In genomic region chr12:122527478-122527944, GRCh38 we compare ENCODE assay signal across 9 cellular contexts. TPM values are rescaled to one million over a fixed set of nuclear protein-coding genes. Genes with fewer than 3 reads are reported as not detected.
DNase-seq lines count a peak whose midpoint lies in the region; ATAC-seq, FAIRE-seq and TF ChIP-seq lines count a peak whose summit lies in the region.
"Had no signal": no experiment of that assay in that cellular context is flagged by ENCODE, and none has a peak within 500 bp of the region (broad histone marks: within the 10 kb centered on the region; RNA-seq: fewer than 3 reads in every experiment).

No MANE protein-coding gene starts in this region.

- no peaks in the 10 kb centered on the region for H3K4me1 ChIP-seq in SJCRH30
- H3K4me1 ChIP-seq in effector memory CD4-positive, alpha-beta T cell (ENCODE audit: control insufficient read depth, insufficient read depth, low read length, poor library complexity, severe bottlenecking), result peaks cover 29% of the 10 kb centered on the region

- H3K27ac Mint-ChIP-seq in naive B cell (no peak overlapping the region), T-helper 17 cell (no peak overlapping the region)
- H3K27ac Mint-ChIP-seq in stimulated activated naive B cell treated with anti-CD40 and anti-IgM and Interleukin-4, amounts not matched to agents 10 μg/mL and 1 μg/mL and 100 μg/mL, for 72 hours, result no peak overlapping the region

- H3K36me3 Mint-ChIP-seq in naive B cell (no peaks in the 10 kb centered on the region), T-helper 17 cell (ENCODE audit: low read depth) (no peaks in the 10 kb centered on the region)
- H3K36me3 Mint-ChIP-seq in stimulated activated naive B cell treated with anti-CD40 and anti-IgM and Interleukin-4, amounts not matched to agents 10 μg/mL and 1 μg/mL and 100 μg/mL, for 72 hours, result peaks cover 9 to 22% of the 10 kb centered on the region in 2 donors

- H3K9me3 ChIP-seq in SJCRH30 (replicated peaks) (no peaks in the 10 kb centered on the region), T-helper 17 cell (ENCODE audit: control insufficient read depth, low read length, poor library complexity, severe bottlenecking) (no peaks in the 10 kb centered on the region)
- no peaks in the 10 kb centered on the region for H3K9me3 ChIP-seq in effector memory CD4-positive, alpha-beta T cell (ENCODE audit: control insufficient read depth, low read length)

- H3K4me3 Mint-ChIP-seq in naive B cell (no peak overlapping the region), T-helper 17 cell (no peak overlapping the region)
- no peak overlapping the region for H3K4me3 Mint-ChIP-seq in stimulated activated naive B cell treated with anti-CD40 and anti-IgM and Interleukin-4, amounts not matched to agents 10 μg/mL and 1 μg/mL and 100 μg/mL, for 72 hours
- H3K4me3 Mint-ChIP-seq: neural crest cell had no signal

- ATAC-seq in naive B cell (ENCODE audit: low read depth in 2 of 2) (peak in 1 of 2 donors; percentile 3), T-helper 17 cell (no peak), GM18520 (IDR thresholded peaks at IDR 0.05; ENCODE audit: unreplicated experiment) (no peak)
- ATAC-seq in stimulated activated naive B cell treated with anti-CD40 and anti-IgM and Interleukin-4, amounts not matched to agents 10 μg/mL and 1 μg/mL and 100 μg/mL, for 72 hours (replicated peaks), result no peak

- no peaks in the 10 kb centered on the region for H3K27me3 Mint-ChIP-seq in naive B cell
- H3K27me3 Mint-ChIP-seq in T-helper 17 cell, result no peaks in the 10 kb centered on the region
- H3K27me3 Mint-ChIP-seq in stimulated activated naive B cell treated with anti-CD40 and anti-IgM and Interleukin-4, amounts not matched to agents 10 μg/mL and 1 μg/mL and 100 μg/mL, for 72 hours, result no peaks in the 10 kb centered on the region

- peak; percentile 78 for FAIRE-seq in H54 (lab: Jason Lieb, UNC)

- no peaks in the 10 kb centered on the region for H3K27me3 ChIP-seq in SJCRH30
- H3K27me3 ChIP-seq in effector memory CD4-positive, alpha-beta T cell (replicated peaks; ENCODE audit: control insufficient read depth, insufficient read depth, low read length, poor library complexity, severe bottlenecking), result no peaks in the 10 kb centered on the region

- peaks cover 11 to 28% (median 22%) of the 10 kb centered on the region in 3 donors for H3K4me1 Mint-ChIP-seq in naive B cell
- peaks cover 17% of the 10 kb centered on the region for H3K4me1 Mint-ChIP-seq in T-helper 17 cell
- peaks cover 16 to 26% of the 10 kb centered on the region in 2 donors for H3K4me1 Mint-ChIP-seq in stimulated activated naive B cell treated with anti-CD40 and anti-IgM and Interleukin-4, amounts not matched to agents 10 μg/mL and 1 μg/mL and 100 μg/mL, for 72 hours

- H3K4me3 ChIP-seq in SJCRH30, result peak overlapping the region; percentile 88
- H3K4me3 ChIP-seq in effector memory CD4-positive, alpha-beta T cell (ENCODE audit: insufficient read depth, low read depth, low read length, poor library complexity, severe bottlenecking), result peak overlapping the region; percentile 62

- no peaks in the 10 kb centered on the region for H3K9me3 Mint-ChIP-seq in naive B cell
- no peaks in the 10 kb centered on the region for H3K9me3 Mint-ChIP-seq in stimulated activated naive B cell treated with anti-CD40 and anti-IgM and Interleukin-4, amounts not matched to agents 10 μg/mL and 1 μg/mL and 100 μg/mL, for 72 hours
- H3K9me3 Mint-ChIP-seq: neural crest cell had no signal

- peak; percentile 29 for DNase-seq in AG20443 (ENCODE audit: low spot score)
- no peak for DNase-seq in H54 (ENCODE audit: insufficient read length, low spot score)
- peak; percentile 27 to 53 for DNase-seq in SJCRH30
- no peak for DNase-seq in effector memory CD4-positive, alpha-beta T cell
- peak; percentile 21 for DNase-seq in naive B cell
- DNase-seq in T-helper 17 cell, result no peak
- DNase-seq in stimulated activated naive B cell treated with anti-CD40 and anti-IgM and Interleukin-4, amounts not matched to agents 10 μg/mL and 1 μg/mL and 100 μg/mL, for 72 hours, result no peak

- peak; percentile 16; the same call in 1 of the 2 replicates for TF ChIP-seq POLR2A in H54 (IDR thresholded peaks at IDR 0.05; ENCODE audit: low read depth, low read length)

- peaks cover 45% of the 10 kb centered on the region for H3K36me3 ChIP-seq in SJCRH30
- peaks cover 9% of the 10 kb centered on the region for H3K36me3 ChIP-seq in effector memory CD4-positive, alpha-beta T cell (ENCODE audit: control insufficient read depth, insufficient read depth, low read length)

- peak overlapping the region; percentile 99 for H3K27ac ChIP-seq in SJCRH30
- peak overlapping the region; percentile 63 for H3K27ac ChIP-seq in effector memory CD4-positive, alpha-beta T cell (ENCODE audit: insufficient read depth, low read length, poor library complexity, severe bottlenecking)

RNA-seq across cellular contexts. Expression of gene KNTC1, which starts 0.5 kb away (rescaled TPM):
- 63.3 and 75.4 TPM in 2 replicates for total RNA-seq in SJCRH30 (2014; rRNA removed; shearing (Covaris generic))
- 1 to 10 TPM in 5 of 6 donors, not detected in 1; 2.1 to 6.3 (median 3.7) TPM for polyA plus RNA-seq in naive B cell (ENCODE audit: low read depth in 6 of 6)
- 10 to 100 TPM; 24.1 to 25.1 TPM for total RNA-seq in T-helper 17 cell

RNA-seq across cellular contexts. Expression of gene RSRC2, which starts 0.8 kb away (rescaled TPM):
- total RNA-seq in SJCRH30 (2014; rRNA removed; shearing (Covaris generic)), result 66.3 and 88.0 TPM in 2 replicates
- 10 to 100 TPM in 5 of 6 donors, 1 to 10 TPM in 1; 9.4 to 63.8 (median 30.3) TPM for polyA plus RNA-seq in naive B cell (ENCODE audit: low read depth in 6 of 6)
- 100 to 1,000 TPM; 292 to 297 TPM for total RNA-seq in T-helper 17 cell

RNA-seq across cellular contexts. Expression of gene ZCCHC8, which starts 26.8 kb away (rescaled TPM):
- 20.3 and 25.2 TPM in 2 replicates for total RNA-seq in SJCRH30 (2014; rRNA removed; shearing (Covaris generic))
- 10 to 100 TPM in 4 of 6 donors, 1 to 10 TPM in 2; 6.2 to 15.7 (median 12.8) TPM for polyA plus RNA-seq in naive B cell (ENCODE audit: low read depth in 6 of 6)
- 10 to 100 TPM; 53.0 to 60.3 TPM for total RNA-seq in T-helper 17 cell

Comparison
In these comparisons a context has a peak if more than half of its experiments do, and no peak if none do; other contexts are left out.
1. DNase-seq: peak in AG20443 (single experiment), SJCRH30 (2 of 2) and naive B cell (single experiment); none in H54 (single experiment), effector memory CD4-positive, alpha-beta T cell (0 of 3), T-helper 17 cell (0 of 3) and stimulated activated naive B cell treated with anti-CD40 and anti-IgM and Interleukin-4, amounts not matched to agents 10 μg/mL and 1 μg/mL and 100 μg/mL, for 72 hours (single experiment).